ENCODE assay signal across 24 cellular contexts in the genomic region with DNA sequence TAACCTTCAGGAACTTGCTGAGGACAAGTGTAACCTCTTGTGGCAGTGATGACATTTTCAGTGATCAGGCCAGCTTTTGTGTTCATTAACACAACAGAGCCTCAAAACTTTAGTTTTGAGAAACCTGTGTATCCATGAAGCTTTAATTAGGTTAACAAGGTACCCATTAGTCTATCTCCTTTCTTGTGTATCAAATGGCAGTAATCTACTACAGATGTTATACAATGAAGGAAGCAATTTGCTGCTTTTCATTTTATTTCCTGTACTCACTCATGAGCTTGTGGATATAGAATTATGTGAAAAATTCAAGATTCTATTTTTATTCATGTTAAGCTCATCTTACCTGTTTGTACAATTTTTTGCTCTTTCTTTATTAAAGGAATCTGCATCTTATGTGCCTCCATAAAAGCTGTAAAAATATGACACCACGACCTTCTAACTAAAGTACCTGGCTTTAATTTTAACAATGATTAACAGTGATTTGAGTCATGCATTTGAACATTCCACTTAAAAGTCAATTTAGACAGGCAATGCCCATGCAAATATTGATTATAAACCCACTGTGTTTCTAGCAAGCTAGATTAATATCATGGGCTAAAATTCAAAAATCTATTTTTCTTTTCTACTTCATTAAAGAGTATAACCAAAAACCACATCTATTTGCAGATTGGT.
"Had no signal": no experiment of that assay in that cellular context is flagged by ENCODE, and none has a peak within 500 bp of the region (broad histone marks: within the 10 kb centered on the region; RNA-seq: fewer than 3 reads in every experiment).

No MANE protein-coding gene starts in this region.

- H3K4me3 ChIP-seq: dorsolateral prefrontal cortex, esophagus muscularis mucosa, gastrocnemius medialis, heart right ventricle, left lung, lower lobe of right lung, psoas muscle, spleen, tibial artery, upper lobe of left lung, vagina had no signal

- ATAC-seq: gastrocnemius medialis; heart right ventricle; left lung; lower lobe of right lung; natural killer cell treated with Interleukin-12 subunit alpha and Interleukin-12 subunit beta and Interleukin-15 and Interleukin-18, amount 100 ng/mL, for 72 hours; psoas muscle; sciatic nerve; stimulated activated memory B cell treated with anti-CD40 and anti-IgM and Interleukin-4, amounts not matched to agents 10 μg/mL and 1 μg/mL and 100 μg/mL, for 72 hours had no signal

- H3K27ac ChIP-seq: dorsolateral prefrontal cortex, epithelial cell of prostate, esophagus muscularis mucosa, gastrocnemius medialis, heart right ventricle, left lung, lower lobe of right lung, psoas muscle, spleen, tibial artery, upper lobe of left lung, vagina had no signal

- H3K27me3 ChIP-seq: dorsolateral prefrontal cortex, esophagus muscularis mucosa, gastrocnemius medialis, heart right ventricle, left lung, spleen, tibial artery, upper lobe of left lung, vagina had no signal

- H3K36me3 Mint-ChIP-seq: memory B cell; natural killer cell treated with Interleukin-12 subunit alpha and Interleukin-12 subunit beta and Interleukin-15 and Interleukin-18, amount 100 ng/mL, for 72 hours; stimulated activated memory B cell treated with anti-CD40 and anti-IgM and Interleukin-4, amounts not matched to agents 10 μg/mL and 1 μg/mL and 100 μg/mL, for 72 hours had no signal

- H3K4me3 Mint-ChIP-seq: memory B cell; natural killer cell treated with Interleukin-12 subunit alpha and Interleukin-12 subunit beta and Interleukin-15 and Interleukin-18, amount 100 ng/mL, for 72 hours; stimulated activated memory B cell treated with anti-CD40 and anti-IgM and Interleukin-4, amounts not matched to agents 10 μg/mL and 1 μg/mL and 100 μg/mL, for 72 hours; stimulated activated naive CD8-positive, alpha-beta T cell treated with anti-CD3 and anti-CD28 coated beads, Interleukin-15, Interleukin-2, amounts not matched to agents 100 ng/mL and 50 ng/mL, for 24 hours had no signal

- H3K9me3 Mint-ChIP-seq: stimulated activated memory B cell treated with anti-CD40 and anti-IgM and Interleukin-4, amounts not matched to agents 10 μg/mL and 1 μg/mL and 100 μg/mL, for 72 hours had no signal

- H3K4me1 Mint-ChIP-seq: memory B cell; stimulated activated memory B cell treated with anti-CD40 and anti-IgM and Interleukin-4, amounts not matched to agents 10 μg/mL and 1 μg/mL and 100 μg/mL, for 72 hours had no signal

- H3K9me3 ChIP-seq: esophagus muscularis mucosa, gastrocnemius medialis, heart right ventricle, lower lobe of right lung, psoas muscle, spleen, tibial artery, upper lobe of left lung, vagina had no signal

- DNase-seq: cortex of kidney; dorsolateral prefrontal cortex; effector CD8-positive, alpha-beta T cell; gastrocnemius medialis; heart right ventricle; islet precursor cell; left lung; lower lobe of right lung; midbrain; psoas muscle; spleen; stimulated activated CD4-positive, alpha-beta T cell treated with anti-CD3 and anti-CD28 coated beads, Interleukin-15, amount 100 ng/mL, for 24 hours; stimulated activated CD4-positive, alpha-beta T cell treated with anti-CD3 and anti-CD28 coated beads, Interleukin-1b, Interleukin-23, amount 100 ng/mL, for 48 hours; stimulated activated CD4-positive, alpha-beta T cell treated with anti-CD3 and anti-CD28 coated beads, Interleukin-4, amount 100 ng/mL, for 24 hours; tibial artery; upper lobe of left lung had no signal

- H3K27me3 Mint-ChIP-seq: natural killer cell treated with Interleukin-12 subunit alpha and Interleukin-12 subunit beta and Interleukin-15 and Interleukin-18, amount 100 ng/mL, for 72 hours; stimulated activated memory B cell treated with anti-CD40 and anti-IgM and Interleukin-4, amounts not matched to agents 10 μg/mL and 1 μg/mL and 100 μg/mL, for 72 hours; stimulated activated naive CD8-positive, alpha-beta T cell treated with anti-CD3 and anti-CD28 coated beads, Interleukin-15, Interleukin-2, amounts not matched to agents 100 ng/mL and 50 ng/mL, for 24 hours had no signal

- H3K4me1 ChIP-seq: gastrocnemius medialis, heart right ventricle, left lung, lower lobe of right lung, psoas muscle, spleen, upper lobe of left lung, vagina had no signal

- H3K27ac Mint-ChIP-seq: memory B cell; natural killer cell treated with Interleukin-12 subunit alpha and Interleukin-12 subunit beta and Interleukin-15 and Interleukin-18, amount 100 ng/mL, for 72 hours; stimulated activated memory B cell treated with anti-CD40 and anti-IgM and Interleukin-4, amounts not matched to agents 10 μg/mL and 1 μg/mL and 100 μg/mL, for 72 hours; stimulated activated naive CD8-positive, alpha-beta T cell treated with anti-CD3 and anti-CD28 coated beads, Interleukin-15, Interleukin-2, amounts not matched to agents 100 ng/mL and 50 ng/mL, for 24 hours had no signal

- H3K36me3 ChIP-seq: esophagus muscularis mucosa, gastrocnemius medialis, heart right ventricle, left lung, lower lobe of right lung, spleen, tibial artery, upper lobe of left lung, vagina had no signal
